In genomic region chr2:217431577-217432269, GRCh38 we compare ENCODE assay signal across 21 cellular contexts.
DNase-seq lines count a peak whose midpoint lies in the region; ATAC-seq, FAIRE-seq and TF ChIP-seq lines count a peak whose summit lies in the region.
"Had no signal": no experiment of that assay in that cellular context is flagged by ENCODE, and none has a peak within 500 bp of the region (broad histone marks: within the 10 kb centered on the region; RNA-seq: fewer than 3 reads in every experiment).

No MANE protein-coding gene starts in this region.

- peak overlapping the region in 1 of 2 experiments; percentile 23 for H3K14ac ChIP-seq in mesenchymal stem cell (ENCODE audit: low read length in 2 of 2)

- H4K8ac ChIP-seq in mesenchymal stem cell (ENCODE audit: low read length) = peak overlapping the region; percentile 52

- H3K4me3 Mint-ChIP-seq in astrocyte (ENCODE audit: unreplicated experiment) = no peak overlapping the region
- H3K4me3 Mint-ChIP-seq: CD4-positive, alpha-beta T cell; IgD-negative memory B cell; T-helper 1 cell treated with Interleukin-12 subunit alpha and Interleukin-12 subunit beta and Interleukin-4 antibody, amounts not matched to agents 30 μg/mL and 1 μg/mL, for 36 hours had no signal

- ATAC-seq in left ventricle myocardium superior = no peak
- ATAC-seq in esophagus mucosa = no peak
- ATAC-seq: activated CD4-positive, CD25-positive, alpha-beta regulatory T cell treated with anti-CD3 and anti-CD28 coated beads, Interleukin-2, amount 50 U/mL, for 24 hours had no signal

- H3K27me3 ChIP-seq in cardiac muscle cell (peaks cover 3% of the 10 kb centered on the region), astrocyte (ENCODE audit: insufficient read depth, low read length) (no peaks in the 10 kb centered on the region), mesenchymal stem cell (ENCODE audit: control insufficient read depth in 1 of 2, insufficient read depth in 1 of 2, low read length in 2 of 2) (no peaks in the 10 kb centered on the region), smooth muscle cell (ENCODE audit: low read depth) (no peaks in the 10 kb centered on the region)

- H3K79me2 ChIP-seq in astrocyte (ENCODE audit: insufficient read depth, low read length) (no peaks in the 10 kb centered on the region), smooth muscle cell (ENCODE audit: low read depth) (no peaks in the 10 kb centered on the region)

- H3K36me3 ChIP-seq in cardiac muscle cell = no peaks in the 10 kb centered on the region
- H3K36me3 ChIP-seq in astrocyte (ENCODE audit: insufficient read depth, low read length) = no peaks in the 10 kb centered on the region
- no peaks in the 10 kb centered on the region for H3K36me3 ChIP-seq in mesenchymal stem cell (ENCODE audit: control insufficient read depth in 1 of 2, insufficient read depth in 2 of 2, low read depth in 1 of 2, low read length in 2 of 2)
- no peaks in the 10 kb centered on the region for H3K36me3 ChIP-seq in smooth muscle cell (ENCODE audit: low read depth)

- FAIRE-seq in astrocyte (lab: Jason Lieb, UNC) = no peak
- FAIRE-seq: islet of Langerhans had no signal

- H4K91ac ChIP-seq in mesenchymal stem cell (ENCODE audit: low read length) = peak overlapping the region; percentile 77

- H3K4me3 ChIP-seq in cardiac muscle cell = no peak overlapping the region
- H3K4me3 ChIP-seq in astrocyte (ENCODE audit: insufficient read depth, low read depth, low read length) = no peak overlapping the region
- H3K4me3 ChIP-seq in mesenchymal stem cell (ENCODE audit: insufficient read depth in 1 of 2, low read depth in 1 of 2, low read length in 2 of 2) = no peak overlapping the region
- no peak overlapping the region for H3K4me3 ChIP-seq in smooth muscle cell

- peak overlapping the region; percentile 15 to 56 for H3K4ac ChIP-seq in mesenchymal stem cell (ENCODE audit: low read depth in 1 of 2, low read length in 2 of 2)

- H3K9me3 Mint-ChIP-seq in astrocyte (ENCODE audit: unreplicated experiment) = peaks cover 2% of the 10 kb centered on the region
- H3K9me3 Mint-ChIP-seq: CD4-positive, alpha-beta T cell; IgD-negative memory B cell; T-helper 1 cell treated with Interleukin-12 subunit alpha and Interleukin-12 subunit beta and Interleukin-4 antibody, amounts not matched to agents 30 μg/mL and 1 μg/mL, for 36 hours had no signal

- H3K4me1 ChIP-seq in cardiac muscle cell (ENCODE audit: low read depth) = peaks cover 67% of the 10 kb centered on the region
- H3K4me1 ChIP-seq in astrocyte (ENCODE audit: insufficient read depth, low read length) = peaks cover 7% of the 10 kb centered on the region
- H3K4me1 ChIP-seq in mesenchymal stem cell (ENCODE audit: control insufficient read depth, insufficient read depth, low read depth, low read length) = peaks cover 15% of the 10 kb centered on the region
- H3K4me1 ChIP-seq in smooth muscle cell (ENCODE audit: low read depth) = peaks cover 18% of the 10 kb centered on the region

- H2AK5ac ChIP-seq in mesenchymal stem cell (ENCODE audit: low read length, severe bottlenecking) = peak overlapping the region; percentile 16

- DNase-seq in cardiac muscle cell (ENCODE audit: low read depth in 1 of 2, low spot score in 1 of 2) (peak in 1 of 2 donors; percentile 19), left ventricle myocardium superior (no peak), astrocyte (ENCODE audit: low read depth) (no peak), mesenchymal stem cell (peak; percentile 22), smooth muscle cell (lab: John Stamatoyannopoulos, UW; ENCODE audit: unreplicated experiment) (no peak), NCI-H345 (lab: John Stamatoyannopoulos, UW) (no peak), NCI-H1436 (lab: John Stamatoyannopoulos, UW) (no peak)
- DNase-seq: activated naive CD4-positive, alpha-beta T cell treated with Interleukin-2 at 50 U/mL for 16 hours; CD4-positive, alpha-beta T cell; DMS79 treated with DMSO at 0.1 percent for 48 hours; midbrain; NCI-H1092 treated with DMSO at 0.1 percent for 48 hours; NCI-H2171 treated with DMSO at 0.1 percent for 48 hours; NK-92 treated with Interleukin-12 subunit alpha and Interleukin-12 subunit beta, amount 100 ng/mL, for 24 hours; stimulated activated naive CD4-positive, alpha-beta T cell had no signal

- peaks cover 1% of the 10 kb centered on the region for H3K36me3 Mint-ChIP-seq in astrocyte (ENCODE audit: low read depth, unreplicated experiment)

- H3K27ac ChIP-seq in cardiac muscle cell (peak overlapping the region; percentile 58), astrocyte (ENCODE audit: low read depth, low read length) (no peak overlapping the region), mesenchymal stem cell (ENCODE audit: low read length, poor library complexity, severe bottlenecking) (no peak overlapping the region), smooth muscle cell (ENCODE audit: low read depth) (no peak overlapping the region)
- H3K27ac ChIP-seq: epithelial cell of prostate had no signal

- no peaks in the 10 kb centered on the region for H3K9me3 ChIP-seq in cardiac muscle cell (ENCODE audit: low read depth)
- no peaks in the 10 kb centered on the region for H3K9me3 ChIP-seq in astrocyte (ENCODE audit: insufficient read depth, low read depth, low read length)
- H3K9me3 ChIP-seq in mesenchymal stem cell (ENCODE audit: control insufficient read depth, low read length) = no peaks in the 10 kb centered on the region
- no peaks in the 10 kb centered on the region for H3K9me3 ChIP-seq in smooth muscle cell (replicated peaks; ENCODE audit: low read depth)

- H4K20me1 ChIP-seq in astrocyte (ENCODE audit: insufficient read depth, low read length) (no peaks in the 10 kb centered on the region), smooth muscle cell (ENCODE audit: low read depth) (no peaks in the 10 kb centered on the region)

- H3K27me3 Mint-ChIP-seq in astrocyte (ENCODE audit: low read depth, unreplicated experiment) = no peaks in the 10 kb centered on the region
- H3K27me3 Mint-ChIP-seq: CD4-positive, alpha-beta T cell had no signal

- H3K18ac ChIP-seq in mesenchymal stem cell (ENCODE audit: low read depth in 1 of 2, low read length in 2 of 2) = peak overlapping the region; percentile 65 to 81

- H2BK5ac ChIP-seq in mesenchymal stem cell (ENCODE audit: low read depth, low read length, poor library complexity, severe bottlenecking) = no peak overlapping the region

- WGBS in mesenchymal stem cell = 83% methylated on average over 7 of the region's 7 CpGs
- WGBS in smooth muscle cell (ENCODE audit: low lambda C conversion rate) = 66% methylated on average over 7 of the region's 7 CpGs

- H3K4me2 ChIP-seq in astrocyte (ENCODE audit: low read length) (no peak overlapping the region), mesenchymal stem cell (ENCODE audit: low read length, poor library complexity, severe bottlenecking) (no peak overlapping the region), smooth muscle cell (peak overlapping the region; percentile 20)

- peak overlapping the region; percentile 56 for H3K27ac Mint-ChIP-seq in astrocyte (ENCODE audit: unreplicated experiment)
- H3K27ac Mint-ChIP-seq: CD4-positive, alpha-beta T cell; IgD-negative memory B cell; T-helper 1 cell treated with Interleukin-12 subunit alpha and Interleukin-12 subunit beta and Interleukin-4 antibody, amounts not matched to agents 30 μg/mL and 1 μg/mL, for 36 hours had no signal

- peak overlapping the region; percentile 71 for H2BK120ac ChIP-seq in mesenchymal stem cell (ENCODE audit: low read depth, low read length)

- H3K4me1 Mint-ChIP-seq in astrocyte (ENCODE audit: low read depth, unreplicated experiment) = peaks cover 40% of the 10 kb centered on the region

- H3K79me1 ChIP-seq in mesenchymal stem cell (replicated peaks; ENCODE audit: low read length, poor library complexity, severe bottlenecking) = no peaks in the 10 kb centered on the region

- H3K23ac ChIP-seq in mesenchymal stem cell (ENCODE audit: low read length in 2 of 2) = peak overlapping the region in 1 of 2 experiments; percentile 20

- intact Hi-C loops in left ventricle myocardium superior (cut with micrococcal nuclease) = no loop called here

- peak overlapping the region; percentile 60 to 88 for H2BK12ac ChIP-seq in mesenchymal stem cell (ENCODE audit: low read length in 2 of 2)

- no peak overlapping the region for H2BK15ac ChIP-seq in mesenchymal stem cell (ENCODE audit: low read depth, poor library complexity, severe bottlenecking)

- H3K9ac ChIP-seq in astrocyte (ENCODE audit: low read length) = no peak overlapping the region
- no peak overlapping the region for H3K9ac ChIP-seq in mesenchymal stem cell (ENCODE audit: low read length)
- H3K9ac ChIP-seq in smooth muscle cell (ENCODE audit: low read depth) = no peak overlapping the region

- H2AFZ ChIP-seq in astrocyte (ENCODE audit: low read depth, low read length) (peak overlapping the region; percentile 32), mesenchymal stem cell (ENCODE audit: low read depth, low read length) (no peak overlapping the region), smooth muscle cell (ENCODE audit: low read depth) (peak overlapping the region; percentile 45)

- peaks cover 16% of the 10 kb centered on the region for H3F3A ChIP-seq in smooth muscle cell (ENCODE audit: low read depth)

- TF ChIP-seq CTCF in cardiac muscle cell (IDR thresholded peaks at IDR 0.05; ENCODE audit: low read depth, low read length) (no peak), astrocyte (IDR thresholded peaks at IDR 0.05; ENCODE audit: insufficient read depth, low read depth, low read length) (no peak), smooth muscle cell (IDR thresholded peaks at IDR 0.05; ENCODE audit: borderline replicate concordance, insufficient read depth, poor library complexity, severe bottlenecking) (no peak)
